ENCODE assay signal across 18 cellular contexts in the genomic region with DNA sequence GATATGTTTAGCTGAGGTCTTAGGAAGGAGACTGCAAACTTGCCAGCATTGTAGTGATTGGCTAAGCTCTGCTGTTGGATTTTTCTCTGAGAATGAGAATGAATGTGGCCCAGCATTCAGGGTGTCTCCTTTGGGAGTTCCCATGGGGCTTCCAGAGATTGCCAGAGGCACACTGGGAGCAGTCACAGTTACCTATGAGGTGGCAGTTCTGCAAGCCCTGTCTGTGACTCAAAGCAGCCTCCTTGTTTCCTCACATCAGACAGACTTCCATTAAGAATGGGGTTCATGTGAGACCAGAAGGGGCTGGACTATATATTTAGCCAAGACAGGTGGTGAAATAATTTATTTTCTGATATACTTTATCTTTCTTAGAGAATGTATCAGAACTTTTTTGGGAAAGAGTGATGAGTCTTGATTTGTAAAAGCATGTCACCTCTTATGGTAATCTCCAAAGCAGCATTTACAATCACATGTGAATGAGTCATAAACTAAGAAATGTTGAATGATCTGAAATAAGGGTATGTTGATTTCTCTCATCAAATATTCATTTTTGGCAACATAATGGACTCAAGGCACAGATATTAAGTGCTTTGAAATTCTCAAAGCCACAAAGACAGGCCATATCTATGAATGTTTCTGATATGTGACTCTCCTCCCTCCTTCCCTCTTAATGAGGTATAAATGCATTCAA. TPM values are rescaled to one million over a fixed set of nuclear protein-coding genes. Genes with fewer than 3 reads are reported as not detected.
A peak's percentile ranks its signal among the peaks of the same experiment; 100 is the strongest.
DNase-seq lines count a peak whose midpoint lies in the region; ATAC-seq lines count a peak whose summit lies in the region.
"Had no signal": no experiment of that assay in that cellular context is flagged by ENCODE, and none has a peak within 500 bp of the region (broad histone marks: within the 10 kb centered on the region; RNA-seq: fewer than 3 reads in every experiment).

No MANE protein-coding gene starts in this region.

- DNase-seq in activated T-cell treated with anti-CD3 and anti-CD28 coated beads, Interleukin-2, amount 50 U/mL, for 72 hours = no peak
- no peak for DNase-seq in activated T-cell treated with anti-CD3 and anti-CD28 coated beads, Interleukin-2, amount 50 U/mL, for 24 hours
- DNase-seq in M059J (ENCODE audit: low read depth) = peak; percentile 33
- peak; percentile 7 for DNase-seq in putamen (ENCODE audit: low spot score)
- DNase-seq in NCI-H1048 (lab: John Stamatoyannopoulos, UW) = no peak
- DNase-seq: activated CD8-positive, alpha-beta T cell treated with anti-CD3 and anti-CD28 coated beads for 36 hours; activated T-cell treated with anti-CD3 and anti-CD28 coated beads for 4 hours; amygdala; Caco-2; H7; kidney; NCI-H1694 treated with DMSO at 0.1 percent for 48 hours; NCI-H526 treated with DMSO at 0.1 percent for 48 hours; WERI-Rb-1 had no signal

- no peak overlapping the region for H3K4me3 Mint-ChIP-seq in activated T-cell treated with anti-CD3 and anti-CD28 coated beads, Interleukin-2, amount 50 U/mL, for 72 hours
- H3K4me3 Mint-ChIP-seq in activated T-cell treated with anti-CD3 and anti-CD28 coated beads, Interleukin-2, amount 50 U/mL, for 24 hours = no peak overlapping the region
- H3K4me3 Mint-ChIP-seq: activated CD8-positive, alpha-beta T cell treated with anti-CD3 and anti-CD28 coated beads for 36 hours had no signal

- peak in 1 of 2 donors; percentile 9 for ATAC-seq in activated T-cell treated with anti-CD3 and anti-CD28 coated beads, Interleukin-2, amount 50 U/mL, for 72 hours (replicated peaks in 1 of 2)
- ATAC-seq in esophagus mucosa (peak; percentile 80), GM21723 (IDR thresholded peaks at IDR 0.05; ENCODE audit: unreplicated experiment) (no peak), GM18868 (IDR thresholded peaks at IDR 0.05; ENCODE audit: unreplicated experiment) (no peak)
- ATAC-seq: activated CD8-positive, alpha-beta T cell treated with anti-CD3 and anti-CD28 coated beads for 36 hours; gastroesophageal sphincter had no signal

- peaks cover 7 to 9% of the 10 kb centered on the region in 2 donors for H3K9me3 Mint-ChIP-seq in activated T-cell treated with anti-CD3 and anti-CD28 coated beads, Interleukin-2, amount 50 U/mL, for 72 hours
- H3K9me3 Mint-ChIP-seq in activated T-cell treated with anti-CD3 and anti-CD28 coated beads, Interleukin-2, amount 50 U/mL, for 24 hours = no peaks in the 10 kb centered on the region

- peaks cover 14% of the 10 kb centered on the region for H3K27me3 Mint-ChIP-seq in activated T-cell treated with anti-CD3 and anti-CD28 coated beads, Interleukin-2, amount 50 U/mL, for 72 hours (ENCODE audit: low read depth)
- H3K27me3 Mint-ChIP-seq in activated T-cell treated with anti-CD3 and anti-CD28 coated beads, Interleukin-2, amount 50 U/mL, for 24 hours = peaks cover 7% of the 10 kb centered on the region

- peak overlapping the region; percentile 75 for H3K27ac Mint-ChIP-seq in activated T-cell treated with anti-CD3 and anti-CD28 coated beads, Interleukin-2, amount 50 U/mL, for 72 hours
- no peak overlapping the region for H3K27ac Mint-ChIP-seq in activated T-cell treated with anti-CD3 and anti-CD28 coated beads, Interleukin-2, amount 50 U/mL, for 24 hours
- H3K27ac Mint-ChIP-seq: activated CD8-positive, alpha-beta T cell treated with anti-CD3 and anti-CD28 coated beads for 36 hours had no signal

- peaks cover 8 to 10% of the 10 kb centered on the region in 2 donors for H3K36me3 Mint-ChIP-seq in activated T-cell treated with anti-CD3 and anti-CD28 coated beads, Interleukin-2, amount 50 U/mL, for 72 hours (ENCODE audit: insufficient read depth in 2 of 2)
- no peaks in the 10 kb centered on the region for H3K36me3 Mint-ChIP-seq in activated T-cell treated with anti-CD3 and anti-CD28 coated beads, Interleukin-2, amount 50 U/mL, for 24 hours (ENCODE audit: low read depth)

- H3K4me1 Mint-ChIP-seq in activated T-cell treated with anti-CD3 and anti-CD28 coated beads, Interleukin-2, amount 50 U/mL, for 72 hours (ENCODE audit: low read depth) = peaks cover 40% of the 10 kb centered on the region
- H3K4me1 Mint-ChIP-seq in activated T-cell treated with anti-CD3 and anti-CD28 coated beads, Interleukin-2, amount 50 U/mL, for 24 hours (ENCODE audit: low read depth) = peaks cover 35% of the 10 kb centered on the region

RNA-seq across cellular contexts. Expression of a gene that starts 9.5 kb away (rescaled TPM):
- total RNA-seq in activated T-cell treated with anti-CD3 and anti-CD28 coated beads, Interleukin-2, amount 50 U/mL, for 72 hours = 1 to 10 TPM; 4.6 to 7.2 TPM
- total RNA-seq in M059J (2014; rRNA removed; shearing (Covaris generic)) = 8.1 and 10.4 TPM in 2 replicates
- total RNA-seq in esophagus mucosa = 4.1 TPM

Comparison
In these comparisons a context has a peak if more than half of its experiments do, and no peak if none do; other contexts are left out.
1. DNase-seq: peak in M059J (single experiment) and putamen (single experiment); none in activated T-cell treated with anti-CD3 and anti-CD28 coated beads, Interleukin-2, amount 50 U/mL, for 72 hours (0 of 2), activated T-cell treated with anti-CD3 and anti-CD28 coated beads, Interleukin-2, amount 50 U/mL, for 24 hours (single experiment) and NCI-H1048 (single experiment).